In genomic region chr2:88669371-88670214, GRCh38 we compare ENCODE assay signal across 9 cellular contexts. TPM values are rescaled to one million over a fixed set of nuclear protein-coding genes. Genes with fewer than 3 reads are reported as not detected.
DNase-seq lines count a peak whose midpoint lies in the region; ATAC-seq and TF ChIP-seq lines count a peak whose summit lies in the region.
"Had no signal": no experiment of that assay in that cellular context is flagged by ENCODE, and none has a peak within 500 bp of the region (broad histone marks: within the 10 kb centered on the region; RNA-seq: fewer than 3 reads in every experiment).

No MANE protein-coding gene starts in this region.

- H3K4me3 Mint-ChIP-seq in WTC11 = no peak overlapping the region
- H3K4me3 Mint-ChIP-seq: IgD-negative memory B cell had no signal

- H3K9me3 Mint-ChIP-seq in WTC11 = no peaks in the 10 kb centered on the region
- H3K9me3 Mint-ChIP-seq: IgD-negative memory B cell had no signal

- DNase-seq in DMS153 treated with DMSO at 0.1 percent for 48 hours (lab: John Stamatoyannopoulos, UW; ENCODE audit: unreplicated experiment) (peak; percentile 43), LHCN-M2 (ENCODE audit: low read depth) (peak; percentile 29), WTC11 (ENCODE audit: low spot score) (peak; percentile 29), foreskin melanocyte (peak; percentile 23), retinal pigment epithelial cell (ENCODE audit: low read depth) (no peak)

- H3K27ac Mint-ChIP-seq in WTC11 = no peak overlapping the region
- H3K27ac Mint-ChIP-seq: IgD-negative memory B cell had no signal

- H3K27ac ChIP-seq in 22Rv1 = no peak overlapping the region

- TF ChIP-seq CTCF in 22Rv1 (IDR thresholded peaks at IDR 0.05) (peak; percentile 78), WTC11 (IDR thresholded peaks at IDR 0.05) (no peak; the same call in 1 of the 2 replicates), retinal pigment epithelial cell (conservative IDR thresholded peaks at IDR 0.05; ENCODE audit: low read depth, low read length) (peak; percentile 80)

- no peaks in the 10 kb centered on the region; the same call in 1 of the 2 replicates for H3K27me3 Mint-ChIP-seq in WTC11 (ENCODE audit: low read depth)
- H3K27me3 Mint-ChIP-seq: IgD-negative memory B cell had no signal

- no peaks in the 10 kb centered on the region for H3K4me1 Mint-ChIP-seq in WTC11

- no peaks in the 10 kb centered on the region for H3K36me3 Mint-ChIP-seq in WTC11

- CTCF ChIA-PET in WTC11 (lab: Charles Lee) = interaction anchor here (0.5 to 2.2 kb wide), 27 partner anchors 8 to 479 kb away, joined by 3 to 19 read pairs (median 4); no protein-coding TSS in a partner anchor

- POLR2A ChIA-PET in WTC11 (lab: Charles Lee) = no interaction called here

- H3K4me3 ChIP-seq in retinal pigment epithelial cell (ENCODE audit: low read length) = no peak overlapping the region

- ATAC-seq in GM21723 (IDR thresholded peaks at IDR 0.05; ENCODE audit: unreplicated experiment) (peak; percentile 81), WTC11 (peak; percentile 80), HG03439 (IDR thresholded peaks at IDR 0.05; ENCODE audit: unreplicated experiment) (no peak)

TF ChIP-seq in WTC11, 78 proteins besides CTCF, POLR2A, EP300 and RAD21:
- TF ChIP-seq AR (CRISPR knock-in tag; IDR thresholded peaks at IDR 0.05) (no peak), NFATC4 (CRISPR knock-in tag; IDR thresholded peaks at IDR 0.05) (no peak), ATF2 (CRISPR knock-in tag; IDR thresholded peaks at IDR 0.05; ENCODE audit: borderline replicate concordance, low read depth) (no peak), MYBL2 (CRISPR knock-in tag; IDR thresholded peaks at IDR 0.05) (no peak), ZNF121 (CRISPR knock-in tag; IDR thresholded peaks at IDR 0.05) (no peak), PRRX2 (CRISPR knock-in tag; IDR thresholded peaks at IDR 0.05) (no peak), HMGA2 (CRISPR knock-in tag; IDR thresholded peaks at IDR 0.05) (no peak), NR3C1 (CRISPR knock-in tag; conservative IDR thresholded peaks at IDR 0.05; ENCODE audit: low read depth) (no peak), NFE2L1 (CRISPR knock-in tag; IDR thresholded peaks at IDR 0.05) (no peak), ZNF425 (CRISPR knock-in tag; conservative IDR thresholded peaks at IDR 0.05) (no peak)
- TF ChIP-seq, protein P1, sequence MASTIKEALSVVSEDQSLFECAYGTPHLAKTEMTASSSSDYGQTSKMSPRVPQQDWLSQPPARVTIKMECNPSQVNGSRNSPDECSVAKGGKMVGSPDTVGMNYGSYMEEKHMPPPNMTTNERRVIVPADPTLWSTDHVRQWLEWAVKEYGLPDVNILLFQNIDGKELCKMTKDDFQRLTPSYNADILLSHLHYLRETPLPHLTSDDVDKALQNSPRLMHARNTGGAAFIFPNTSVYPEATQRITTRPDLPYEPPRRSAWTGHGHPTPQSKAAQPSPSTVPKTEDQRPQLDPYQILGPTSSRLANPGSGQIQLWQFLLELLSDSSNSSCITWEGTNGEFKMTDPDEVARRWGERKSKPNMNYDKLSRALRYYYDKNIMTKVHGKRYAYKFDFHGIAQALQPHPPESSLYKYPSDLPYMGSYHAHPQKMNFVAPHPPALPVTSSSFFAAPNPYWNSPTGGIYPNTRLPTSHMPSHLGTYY (CRISPR knock-in tag; IDR thresholded peaks at IDR 0.05) = no peak

RNA-seq across cellular contexts. Expression of gene RPIA, which starts 21.9 kb away (rescaled TPM):
- 6.6 and 8.0 TPM in 2 replicates for total RNA-seq in LHCN-M2 (2014; rRNA removed)
- 9.0 TPM for polyA plus RNA-seq in LHCN-M2 (2012)
- total RNA-seq in WTC11 (2021) = 21.8 to 23.4 TPM (median 23.4 TPM) in 3 replicates

RNA-seq across cellular contexts. Expression of gene EIF2AK3, which starts 42.3 kb away (rescaled TPM):
- total RNA-seq in LHCN-M2 (2014; rRNA removed) (10.3 and 11.1 TPM in 2 replicates), WTC11 (2021) (14.6 to 20.8 TPM (median 16.3 TPM) in 3 replicates)
- 3.2 TPM for polyA plus RNA-seq in LHCN-M2 (2012)
